ENCODE assay signal across 8 cellular contexts in genomic region chr12:49130151-49131050, GRCh38. TPM values are rescaled to one million over a fixed set of nuclear protein-coding genes. Genes with fewer than 3 reads are reported as not detected.
DNase-seq lines count a peak whose midpoint lies in the region; ATAC-seq and TF ChIP-seq lines count a peak whose summit lies in the region.

No MANE protein-coding gene starts in this region.

- H3K9me3 ChIP-seq in ovary, result no peaks in the 10 kb centered on the region
- no peaks in the 10 kb centered on the region for H3K9me3 ChIP-seq in thymus (ENCODE audit: control insufficient read depth)

- peak; percentile 99 for TF ChIP-seq CTCF in GM12865 (IDR thresholded peaks at IDR 0.05; ENCODE audit: insufficient read depth, low read depth, low read length, missing control alignments)
- peak; percentile 72 to 91 (median 88) for TF ChIP-seq CTCF in ovary (IDR thresholded peaks at IDR 0.05)

- peaks cover 35% of the 10 kb centered on the region for H3K4me1 Mint-ChIP-seq in activated naive CD8-positive, alpha-beta T cell treated with anti-CD3 and anti-CD28 coated beads for 36 hours

- intact Hi-C loops in Right ventricle myocardium inferior (cut with DNase I) (loop anchor here (1.0 kb wide), 2 partner anchors 58 to 104 kb away; no protein-coding TSS in a partner anchor), ovary (cut with DNase I) (loop anchor here in 3 of 4 donors (2.0 to 10.0 kb wide), 4 partner anchors 54 to 104 kb away; partner anchors contain the start of gene TUBA1A (in 3 of the 3))

- H3K4me3 Mint-ChIP-seq in activated naive CD8-positive, alpha-beta T cell treated with anti-CD3 and anti-CD28 coated beads for 36 hours, result peak overlapping the region; percentile 98

- H3K27ac Mint-ChIP-seq in activated naive CD8-positive, alpha-beta T cell treated with anti-CD3 and anti-CD28 coated beads for 36 hours, result peak overlapping the region; percentile 99

- TF ChIP-seq EP300 in ovary (IDR thresholded peaks at IDR 0.05), result peak; percentile 38

- peak; percentile 97 for DNase-seq in GM12865 (ENCODE audit: low read depth)
- peak; percentile 85 for DNase-seq in NCI-H1092 treated with DMSO at 0.1 percent for 48 hours (lab: John Stamatoyannopoulos, UW)
- peak; percentile 45 for DNase-seq in SKM-1 (lab: John Stamatoyannopoulos, UW; ENCODE audit: unreplicated experiment)
- DNase-seq in activated naive CD8-positive, alpha-beta T cell treated with anti-CD3 and anti-CD28 coated beads for 36 hours, result peak; percentile 94
- DNase-seq in Right ventricle myocardium inferior (ENCODE audit: missing footprints), result peak; percentile 98
- DNase-seq in ovary, result peak; percentile 93 to 96 (median 94)

- peaks cover 18% of the 10 kb centered on the region for H3K27me3 Mint-ChIP-seq in activated naive CD8-positive, alpha-beta T cell treated with anti-CD3 and anti-CD28 coated beads for 36 hours

- H3K36me3 ChIP-seq in ovary, result no peaks in the 10 kb centered on the region
- H3K36me3 ChIP-seq in thymus (ENCODE audit: control insufficient read depth, insufficient read depth), result peaks cover 24% of the 10 kb centered on the region

- no peaks in the 10 kb centered on the region for H3K27me3 ChIP-seq in ovary
- H3K27me3 ChIP-seq in thymus (ENCODE audit: control insufficient read depth, insufficient read depth), result no peaks in the 10 kb centered on the region

- H3K27ac ChIP-seq in ovary, result peak overlapping the region; percentile 93 to 98
- H3K27ac ChIP-seq in thymus (ENCODE audit: low read depth), result peak overlapping the region; percentile 97

- H3K9me3 Mint-ChIP-seq in activated naive CD8-positive, alpha-beta T cell treated with anti-CD3 and anti-CD28 coated beads for 36 hours, result peaks cover 4% of the 10 kb centered on the region

- peaks cover 47% of the 10 kb centered on the region for H3K36me3 Mint-ChIP-seq in activated naive CD8-positive, alpha-beta T cell treated with anti-CD3 and anti-CD28 coated beads for 36 hours

- peak; percentile 1 for TF ChIP-seq POLR2A in ovary (IDR thresholded peaks at IDR 0.05)

- WGBS in ovary, 3 donors, result 1% methylated on average over 56 to 66 of the region's 66 CpGs
- under 1% methylated on average over 66 of the region's 66 CpGs for WGBS in thymus

- H3K4me1 ChIP-seq in ovary (ENCODE audit: insufficient read depth), result peaks cover 6% of the 10 kb centered on the region
- H3K4me1 ChIP-seq in thymus (ENCODE audit: control insufficient read depth, insufficient read depth, low read length), result peaks cover 13% of the 10 kb centered on the region

- peak overlapping the region; percentile 99 for H3K4me3 ChIP-seq in GM12865 (ENCODE audit: low read depth, low read length)
- peak overlapping the region; percentile 65 for H3K4me3 ChIP-seq in ovary
- H3K4me3 ChIP-seq in thymus (ENCODE audit: low read length), result peak overlapping the region; percentile 60

- peak; percentile 48 for ATAC-seq in HG02642 (IDR thresholded peaks at IDR 0.05; ENCODE audit: poor library complexity, unreplicated experiment)
- ATAC-seq in Right ventricle myocardium inferior, result peak; percentile 86

RNA-seq across cellular contexts. Expression of gene TUBA1B, which starts 0.8 kb away (rescaled TPM):
- total RNA-seq in activated naive CD8-positive, alpha-beta T cell treated with anti-CD3 and anti-CD28 coated beads for 36 hours, result 1,000 to 10,000 TPM; 2,350 to 2,390 TPM
- total RNA-seq in Right ventricle myocardium inferior, result 510 TPM
- 100 to 1,000 TPM; 326 to 647 (median 340) TPM for total RNA-seq in ovary
- polyA plus RNA-seq in ovary, result 100 to 1,000 TPM; 281 to 705 TPM
- polyA plus RNA-seq in thymus, result 285 TPM

RNA-seq across cellular contexts. Expression of gene LMBR1L, which starts 19.8 kb away (rescaled TPM):
- total RNA-seq in activated naive CD8-positive, alpha-beta T cell treated with anti-CD3 and anti-CD28 coated beads for 36 hours, result 10 to 100 TPM; 21.9 to 25.4 TPM
- total RNA-seq in Right ventricle myocardium inferior (26.3 TPM), ovary (10 to 100 TPM; 66.3 to 95.8 (median 69.5) TPM)
- polyA plus RNA-seq in ovary (10 to 100 TPM; 63.8 to 65.7 TPM), thymus (112 TPM)

RNA-seq across cellular contexts. Expression of gene DHH, which starts 35.8 kb away (rescaled TPM):
- total RNA-seq in activated naive CD8-positive, alpha-beta T cell treated with anti-CD3 and anti-CD28 coated beads for 36 hours, result not detected
- total RNA-seq in Right ventricle myocardium inferior, result 0.87 TPM
- 1 to 10 TPM in 1 of 7 donors, under 1 TPM in 6; 0.20 to 1.1 (median 0.45) TPM for total RNA-seq in ovary
- polyA plus RNA-seq in ovary, result 1 to 10 TPM; 1.0 to 1.4 TPM
- 0.21 TPM for polyA plus RNA-seq in thymus

RNA-seq across cellular contexts. Expression of gene TUBA1A, which starts 58.5 kb away (rescaled TPM):
- 10 to 100 TPM; 54.3 to 55.0 TPM for total RNA-seq in activated naive CD8-positive, alpha-beta T cell treated with anti-CD3 and anti-CD28 coated beads for 36 hours
- total RNA-seq in Right ventricle myocardium inferior (135 TPM), ovary (100 to 1,000 TPM; 140 to 247 (median 184) TPM)
- polyA plus RNA-seq in ovary (100 to 1,000 TPM; 214 to 535 TPM), thymus (111 TPM)

Comparison
In these comparisons a context has a peak if more than half of its experiments do, and no peak if none do; other contexts are left out.
1. Peak in every context shown above with its lines: DNase-seq, ATAC-seq, H3K4me3 ChIP-seq and H3K27ac ChIP-seq.
2. DNase-seq: peak in every context shown above with its lines; median percentile 98 in Right ventricle myocardium inferior; 97 in GM12865; 94 in activated naive CD8-positive, alpha-beta T cell treated with anti-CD3 and anti-CD28 coated beads for 36 hours; 94 in ovary; 85 in NCI-H1092 treated with DMSO at 0.1 percent for 48 hours; 45 in SKM-1.